8 cellular contexts compared by ENCODE assay signal in the genomic region with DNA sequence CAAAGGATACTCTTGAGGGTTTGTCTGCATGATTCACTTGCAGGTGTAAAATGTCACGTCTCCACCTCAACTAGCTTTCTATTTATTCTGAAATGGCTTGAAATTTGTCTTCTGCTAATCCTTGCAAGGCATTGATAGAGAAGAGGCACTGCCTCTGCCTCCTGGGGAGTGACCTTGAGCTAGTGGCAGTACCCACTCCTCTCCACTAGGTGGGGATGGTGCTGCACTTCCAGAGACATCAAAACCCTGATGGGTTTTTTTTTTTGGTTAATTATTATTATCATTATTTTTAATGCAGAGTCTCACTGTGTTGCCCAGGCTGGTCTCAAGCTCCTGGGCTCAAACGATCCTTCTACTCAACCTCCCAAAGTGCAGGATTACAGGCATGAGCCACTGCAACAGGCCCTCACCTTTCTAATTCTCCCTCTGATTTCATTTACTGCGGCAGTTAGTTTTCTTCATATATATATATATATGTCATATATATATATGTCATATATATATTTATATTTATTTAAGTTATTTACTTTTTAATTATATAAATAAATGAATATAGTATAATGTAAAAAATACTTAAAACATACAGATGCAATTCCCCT.
DNase-seq lines count a peak whose midpoint lies in the region; ATAC-seq and TF ChIP-seq lines count a peak whose summit lies in the region.

No MANE protein-coding gene starts in this region.

- ATAC-seq in left colon (peak; percentile 69), HG03439 (IDR thresholded peaks at IDR 0.05; ENCODE audit: unreplicated experiment) (no peak)

- H3K4me3 ChIP-seq in LNCaP clone FGC (ENCODE audit: low read depth, low read length) (no peak overlapping the region), WI38 (ENCODE audit: low read depth, low read length) (no peak overlapping the region)

- TF ChIP-seq CTCF in GM20000 (IDR thresholded peaks at IDR 0.05; ENCODE audit: extremely low read depth, missing control alignments) (peak; percentile 85), LNCaP clone FGC (IDR thresholded peaks at IDR 0.05; ENCODE audit: control insufficient read depth, extremely low read depth, insufficient read depth) (peak; percentile 93), WI38 (IDR thresholded peaks at IDR 0.05; ENCODE audit: low read depth, low read length) (peak; percentile 95)

- H3K27ac ChIP-seq in caudate nucleus (ENCODE audit: low read depth, low read length): no peak overlapping the region

- intact Hi-C loops in left colon (cut with DNase I, micrococcal nuclease): loop anchor here in 1 of 2 donors (2.0 kb wide), 1 partner anchor 125 kb away; no protein-coding TSS in a partner anchor

- DNase-seq in CMK (ENCODE audit: low read depth) (peak; percentile 36), GM20000 (ENCODE audit: low spot score) (peak; percentile 66), LNCaP clone FGC (ENCODE audit: low read depth) (peak; percentile 14), caudate nucleus (lab: John Stamatoyannopoulos, UW) (peak in 47 of 61 donors; percentile 3 to 80 (median 29)), left colon (peak in 1 of 2 donors; percentile 60)
- peak in 2 of 3 experiments; percentile 32 to 54 for DNase-seq in stimulated activated CD4-positive, alpha-beta T cell treated with anti-CD3 and anti-CD28 coated beads, TNF-alpha, amount 100 ng/mL, for 24 hours (ENCODE audit: low read depth in 3 of 3)
